In genomic region chr19:46717716-46718143, GRCh38 we compare ENCODE assay signal across 7 cellular contexts. TPM values are rescaled to one million over a fixed set of nuclear protein-coding genes. Genes with fewer than 3 reads are reported as not detected.
DNase-seq lines count a peak whose midpoint lies in the region; ATAC-seq, FAIRE-seq and TF ChIP-seq lines count a peak whose summit lies in the region.

No MANE protein-coding gene starts in this region.

- 7% methylated on average over 3 of the region's 9 CpGs; no CpG with 5 or more reads in 1 of the 2 donors for WGBS in gastroesophageal sphincter (ENCODE audit: low coverage in 1 of 2), 2 donors
- 13 to 21% (median 19%) methylated on average over 8 to 9 of the region's 9 CpGs for WGBS in small intestine, 3 donors

- no peak for TF ChIP-seq EP300 in gastroesophageal sphincter (IDR thresholded peaks at IDR 0.05)

- peak overlapping the region; percentile 64 to 92 (median 90) for H3K27ac ChIP-seq in gastroesophageal sphincter
- peak overlapping the region; percentile 81 to 90 for H3K27ac ChIP-seq in small intestine (ENCODE audit: low read depth in 1 of 2, low read length in 1 of 2)

- TF ChIP-seq CTCF in HFF-Myc (IDR thresholded peaks at IDR 0.05; ENCODE audit: low read depth, low read length, missing control alignments) (no peak), gastroesophageal sphincter (IDR thresholded peaks at IDR 0.05) (no peak)

- FAIRE-seq in small intestine (lab: Jason Lieb, UNC) = no peak

- H3K27me3 Mint-ChIP-seq in T-helper 17 cell = no peaks in the 10 kb centered on the region

- H3K9me3 ChIP-seq in T-helper 17 cell (ENCODE audit: control insufficient read depth, low read length, poor library complexity, severe bottlenecking) = no peaks in the 10 kb centered on the region
- H3K9me3 ChIP-seq in gastroesophageal sphincter = no peaks in the 10 kb centered on the region
- H3K9me3 ChIP-seq in small intestine (ENCODE audit: control insufficient read depth, low read depth) = no peaks in the 10 kb centered on the region

- H3K27ac Mint-ChIP-seq in T-helper 17 cell = peak overlapping the region; percentile 94

- H3K4me3 ChIP-seq in HFF-Myc (replicated peaks; ENCODE audit: low read depth, low read length) (peak overlapping the region; percentile 76), gastroesophageal sphincter (peak overlapping the region; percentile 78 to 87), small intestine (ENCODE audit: low read depth in 1 of 2, low read length in 2 of 2) (peak overlapping the region; percentile 84 to 97)

- H3K36me3 ChIP-seq in gastroesophageal sphincter (peaks cover 0 to 35% of the 10 kb centered on the region in 2 donors), small intestine (ENCODE audit: control insufficient read depth in 2 of 2, insufficient read depth in 2 of 2, low read length in 2 of 2) (peaks cover 6 to 8% of the 10 kb centered on the region in 2 donors)

- H3K27me3 ChIP-seq in gastroesophageal sphincter (no peaks in the 10 kb centered on the region), small intestine (ENCODE audit: control insufficient read depth in 2 of 2, insufficient read depth in 2 of 2, low read length in 2 of 2) (no peaks in the 10 kb centered on the region)

- DNase-seq in HFF-Myc (ENCODE audit: extremely low read depth, low read depth) (no peak), T-helper 17 cell (no peak), small intestine (peak; percentile 7)

- ATAC-seq in T-helper 17 cell = peak; percentile 23
- ATAC-seq in gastroesophageal sphincter = no peak
- no peak for ATAC-seq in GM21576 (IDR thresholded peaks at IDR 0.05; ENCODE audit: unreplicated experiment)
- ATAC-seq in HG03025 (IDR thresholded peaks at IDR 0.05; ENCODE audit: low FRiP score, unreplicated experiment) = no peak
- ATAC-seq in GM19324 (IDR thresholded peaks at IDR 0.05; ENCODE audit: low FRiP score, unreplicated experiment) = no peak

- H3K4me1 ChIP-seq in gastroesophageal sphincter (peaks cover 0 to 55% (median 22%) of the 10 kb centered on the region in 3 donors), small intestine (ENCODE audit: control insufficient read depth in 2 of 2, insufficient read depth in 1 of 2, low read depth in 1 of 2, low read length in 1 of 2) (peaks cover 0 to 5% of the 10 kb centered on the region in 2 donors)

- no peak for TF ChIP-seq POLR2A in gastroesophageal sphincter (IDR thresholded peaks at IDR 0.05)

- H3K36me3 Mint-ChIP-seq in T-helper 17 cell (ENCODE audit: low read depth) = peaks cover 2% of the 10 kb centered on the region

- peak overlapping the region; percentile 97 for H3K4me3 Mint-ChIP-seq in T-helper 17 cell

- H3K4me1 Mint-ChIP-seq in T-helper 17 cell = peaks cover 51% of the 10 kb centered on the region

RNA-seq across cellular contexts. Expression of gene PRKD2, which starts 0.8 kb away (rescaled TPM):
- 100 to 1,000 TPM; 112 to 122 TPM for total RNA-seq in T-helper 17 cell
- total RNA-seq in gastroesophageal sphincter = 10 to 100 TPM; 15.2 to 33.6 (median 19.7) TPM
- polyA plus RNA-seq in small intestine = 10 to 100 TPM; 30.7 to 87.4 (median 71.9) TPM

RNA-seq across cellular contexts. Expression of gene FKRP, which starts 28.1 kb away (rescaled TPM):
- total RNA-seq in T-helper 17 cell = 10 to 100 TPM; 22.5 to 23.3 TPM
- 10 to 100 TPM; 18.7 to 22.5 (median 20.3) TPM for total RNA-seq in gastroesophageal sphincter
- 1 to 10 TPM; 7.0 to 9.3 (median 8.3) TPM for polyA plus RNA-seq in small intestine

RNA-seq across cellular contexts. Expression of gene STRN4, which starts 28.5 kb away (rescaled TPM):
- 100 to 1,000 TPM; 108 to 145 TPM for total RNA-seq in T-helper 17 cell
- total RNA-seq in gastroesophageal sphincter = 100 to 1,000 TPM in 1 of 4 donors, 10 to 100 TPM in 3; 64.6 to 109 (median 90.4) TPM
- polyA plus RNA-seq in small intestine = 10 to 100 TPM; 44.6 to 51.6 (median 50.5) TPM

RNA-seq across cellular contexts. Expression of gene DACT3, which starts 56.7 kb away (rescaled TPM):
- total RNA-seq in T-helper 17 cell (not detected), gastroesophageal sphincter (100 to 1,000 TPM in 1 of 4 donors, 10 to 100 TPM in 3; 42.9 to 105 (median 53.1) TPM)
- polyA plus RNA-seq in small intestine = 1 to 10 TPM in 2 of 3 donors, not detected in 1; 2.2 to 5.3 TPM
